21 cellular contexts compared by ENCODE assay signal in genomic region chr1:54809496-54810074, GRCh38. TPM values are rescaled to one million over a fixed set of nuclear protein-coding genes. Genes with fewer than 3 reads are reported as not detected.
DNase-seq lines count a peak whose midpoint lies in the region; ATAC-seq, FAIRE-seq and TF ChIP-seq lines count a peak whose summit lies in the region.
"Had no signal": no experiment of that assay in that cellular context is flagged by ENCODE, and none has a peak within 500 bp of the region (broad histone marks: within the 10 kb centered on the region; RNA-seq: fewer than 3 reads in every experiment).

No MANE protein-coding gene starts in this region.

- FAIRE-seq in H1 (lab: Jason Lieb, UNC) (no peak), urothelium cell line (lab: Jason Lieb, UNC) (no peak)
- FAIRE-seq: A204.1, H54 had no signal

- no peak overlapping the region for H3K23ac ChIP-seq in H1 (ENCODE audit: insufficient read length)

- peaks cover 84% of the 10 kb centered on the region for H3K4me1 Mint-ChIP-seq in activated CD8-positive, alpha-beta memory T cell treated with anti-CD3 and anti-CD28 coated beads, Interleukin-2, amount 10 ng/mL, durations not matched to agents 7 days and 5 days
- peaks cover 52 to 73% of the 10 kb centered on the region in 2 donors for H3K4me1 Mint-ChIP-seq in natural killer cell treated with Interleukin-12 subunit alpha and Interleukin-12 subunit beta and Interleukin-15 and Interleukin-18, amount 100 ng/mL, for 72 hours (ENCODE audit: low read depth in 2 of 2)
- H3K4me1 Mint-ChIP-seq in activated naive CD4-positive, alpha-beta T cell treated with anti-CD3 and anti-CD28 coated beads for 36 hours (ENCODE audit: low read depth), result peaks cover 5% of the 10 kb centered on the region

- H2BK5ac ChIP-seq in H1 (ENCODE audit: low read depth, low read length), result no peak overlapping the region

- H4K91ac ChIP-seq in H1 (replicated peaks; ENCODE audit: insufficient read length, low read length), result no peak overlapping the region

- no peak overlapping the region for H2AFZ ChIP-seq in H1 (ENCODE audit: low read length)

- no peak overlapping the region for H3K56ac ChIP-seq in H1 (replicated peaks; ENCODE audit: insufficient read length, low read depth, low read length)

- no peak for TF ChIP-seq EP300 in H1 (IDR thresholded peaks at IDR 0.05; ENCODE audit: borderline replicate concordance in 1 of 2, low read depth in 2 of 2, low read length in 2 of 2)

- no peak overlapping the region for H2AK5ac ChIP-seq in H1 (ENCODE audit: low read depth, low read length)

- no peak overlapping the region for H3K4me2 ChIP-seq in H1 (ENCODE audit: insufficient read depth in 1 of 2, low read depth in 2 of 2, low read length in 2 of 2)

- no peaks in the 10 kb centered on the region for H3K36me3 Mint-ChIP-seq in activated CD8-positive, alpha-beta memory T cell treated with anti-CD3 and anti-CD28 coated beads, Interleukin-2, amount 10 ng/mL, durations not matched to agents 7 days and 5 days
- H3K36me3 Mint-ChIP-seq in natural killer cell treated with Interleukin-12 subunit alpha and Interleukin-12 subunit beta and Interleukin-15 and Interleukin-18, amount 100 ng/mL, for 72 hours, result no peaks in the 10 kb centered on the region
- H3K36me3 Mint-ChIP-seq in activated naive CD4-positive, alpha-beta T cell treated with anti-CD3 and anti-CD28 coated beads for 36 hours (ENCODE audit: low read depth), result no peaks in the 10 kb centered on the region
- H3K36me3 Mint-ChIP-seq: activated naive CD8-positive, alpha-beta T cell had no signal

- no peak overlapping the region for H3K27ac ChIP-seq in H1 (ENCODE audit: low read depth, low read length)
- H3K27ac ChIP-seq: colonic mucosa, esophagus squamous epithelium, gastroesophageal sphincter, left ventricle myocardium inferior, ovary, SJCRH30, WERI-Rb-1 had no signal

- no peaks in the 10 kb centered on the region for H3K9me3 ChIP-seq in H1 (ENCODE audit: insufficient read depth in 2 of 2, low read depth in 1 of 2, low read length in 1 of 2)
- H3K9me3 ChIP-seq: colonic mucosa, esophagus squamous epithelium, gastroesophageal sphincter, left ventricle myocardium inferior, ovary, SJCRH30 had no signal

- no peak overlapping the region for H3K9ac ChIP-seq in H1 (replicated peaks in 1 of 4; ENCODE audit: extremely low read depth in 1 of 4, low read depth in 3 of 4, low read length in 3 of 4)

- H3K23me2 ChIP-seq in H1 (ENCODE audit: low read depth, low read length), result no peaks in the 10 kb centered on the region; the same call in 1 of the 2 replicates

- H3K27me3 ChIP-seq in H1 (replicated peaks in 1 of 4; ENCODE audit: control insufficient read depth in 3 of 4, extremely low read depth in 1 of 4, insufficient read depth in 3 of 4, low read length in 3 of 4), result no peaks in the 10 kb centered on the region; a peak in 1 of 7 replicates
- H3K27me3 ChIP-seq: colonic mucosa, ovary had no signal

- WGBS in H1 (ENCODE audit: extremely low coverage in 1 of 2, insufficient coverage in 1 of 2, insufficient read length in 1 of 2, insufficient replicate concordance in 2 of 2, low coverage in 1 of 2, low lambda C conversion rate in 2 of 2, missing lambda C conversion rate in 1 of 2), 2 experiments, result 88% methylated on average over 3 of the region's 3 CpGs; no CpG with 5 or more reads in 1 of the 2 experiments

- no peaks in the 10 kb centered on the region for H3K27me3 Mint-ChIP-seq in activated CD8-positive, alpha-beta memory T cell treated with anti-CD3 and anti-CD28 coated beads, Interleukin-2, amount 10 ng/mL, durations not matched to agents 7 days and 5 days
- no peaks in the 10 kb centered on the region for H3K27me3 Mint-ChIP-seq in natural killer cell treated with Interleukin-12 subunit alpha and Interleukin-12 subunit beta and Interleukin-15 and Interleukin-18, amount 100 ng/mL, for 72 hours
- no peaks in the 10 kb centered on the region for H3K27me3 Mint-ChIP-seq in activated naive CD4-positive, alpha-beta T cell treated with anti-CD3 and anti-CD28 coated beads for 36 hours (ENCODE audit: low read depth)
- H3K27me3 Mint-ChIP-seq: activated CD4-positive, alpha-beta T cell treated with anti-CD3 and anti-CD28 coated beads, Interleukin-2, amount 10 ng/mL, durations not matched to agents 24 days and 14 days had no signal

- no peak for ATAC-seq in activated CD8-positive, alpha-beta memory T cell treated with anti-CD3 and anti-CD28 coated beads, Interleukin-2, amount 10 ng/mL, durations not matched to agents 7 days and 5 days
- ATAC-seq in natural killer cell treated with Interleukin-12 subunit alpha and Interleukin-12 subunit beta and Interleukin-15 and Interleukin-18, amount 100 ng/mL, for 72 hours, result no peak
- ATAC-seq in HG03196 (IDR thresholded peaks at IDR 0.05; ENCODE audit: unreplicated experiment) (no peak), GM21717 (IDR thresholded peaks at IDR 0.05; ENCODE audit: unreplicated experiment) (no peak)

- no peaks in the 10 kb centered on the region for H3K9me3 Mint-ChIP-seq in activated CD8-positive, alpha-beta memory T cell treated with anti-CD3 and anti-CD28 coated beads, Interleukin-2, amount 10 ng/mL, durations not matched to agents 7 days and 5 days (ENCODE audit: low read depth)
- no peaks in the 10 kb centered on the region for H3K9me3 Mint-ChIP-seq in natural killer cell treated with Interleukin-12 subunit alpha and Interleukin-12 subunit beta and Interleukin-15 and Interleukin-18, amount 100 ng/mL, for 72 hours
- no peaks in the 10 kb centered on the region for H3K9me3 Mint-ChIP-seq in activated naive CD4-positive, alpha-beta T cell treated with anti-CD3 and anti-CD28 coated beads for 36 hours
- H3K9me3 Mint-ChIP-seq: activated CD4-positive, alpha-beta T cell treated with anti-CD3 and anti-CD28 coated beads, Interleukin-2, amount 10 ng/mL, durations not matched to agents 24 days and 14 days; activated T-helper 2 cell treated with anti-CD3 and anti-CD28 coated beads, Interferon-gamma antibody, Interleukin-2, Interleukin-4, amounts not matched to agents 10 μg/mL and 5 μg/mL and 100 μg/mL, durations not matched to agents 14 hours and 24 hours and 36 hours; nephron progenitor cell had no signal

- no peak overlapping the region for H4K5ac ChIP-seq in H1 (ENCODE audit: insufficient read length, low read depth, low read length)

- 0 out of 2 replicates have a peak overlapping the region, but pooled peaks have one; percentile 52 for H2BK12ac ChIP-seq in H1 (ENCODE audit: low read depth, low read length)

- no peak overlapping the region for H2BK15ac ChIP-seq in H1 (ENCODE audit: low read length)

- H3K79me1 ChIP-seq in H1 (ENCODE audit: low read depth, low read length), result no peaks in the 10 kb centered on the region

- H3K18ac ChIP-seq in H1 (ENCODE audit: extremely low read depth, low read length), result no peak overlapping the region

- no peak overlapping the region for H3K4me3 ChIP-seq in H1 (ENCODE audit: extremely low read depth in 1 of 4, insufficient read depth in 2 of 4, low read depth in 3 of 4, low read length in 4 of 4)
- H3K4me3 ChIP-seq: colonic mucosa, esophagus squamous epithelium, gastroesophageal sphincter, left ventricle myocardium inferior, ovary, SJCRH30 had no signal

- peaks cover 4 to 25% (median 17%) of the 10 kb centered on the region in 4 experiments for H3K4me1 ChIP-seq in H1 (replicated peaks in 1 of 4; ENCODE audit: control insufficient read depth in 3 of 4, insufficient read depth in 4 of 4, low read length in 3 of 4)
- H3K4me1 ChIP-seq: colonic mucosa, gastroesophageal sphincter, left ventricle myocardium inferior, SJCRH30 had no signal

- H4K8ac ChIP-seq in H1 (ENCODE audit: extremely low read depth, insufficient read depth, low read length), result no peak overlapping the region

- no peaks in the 10 kb centered on the region for H3K79me2 ChIP-seq in H1 (ENCODE audit: control insufficient read depth in 1 of 2, insufficient read depth in 2 of 2, low read length in 2 of 2)

- H2BK20ac ChIP-seq in H1 (ENCODE audit: low read length), result no peak overlapping the region

- H3K4me3 Mint-ChIP-seq in activated CD8-positive, alpha-beta memory T cell treated with anti-CD3 and anti-CD28 coated beads, Interleukin-2, amount 10 ng/mL, durations not matched to agents 7 days and 5 days, result no peak overlapping the region
- H3K4me3 Mint-ChIP-seq in natural killer cell treated with Interleukin-12 subunit alpha and Interleukin-12 subunit beta and Interleukin-15 and Interleukin-18, amount 100 ng/mL, for 72 hours, result peak overlapping the region; percentile 28
- no peak overlapping the region for H3K4me3 Mint-ChIP-seq in activated naive CD4-positive, alpha-beta T cell treated with anti-CD3 and anti-CD28 coated beads for 36 hours
- H3K4me3 Mint-ChIP-seq: activated CD4-positive, alpha-beta T cell treated with anti-CD3 and anti-CD28 coated beads, Interleukin-2, amount 10 ng/mL, durations not matched to agents 24 days and 14 days; activated naive CD8-positive, alpha-beta T cell; nephron progenitor cell had no signal

- TF ChIP-seq RAD21 in H1 (IDR thresholded peaks at IDR 0.05 in 1 of 2, conservative IDR thresholded peaks at IDR 0.05 in 1 of 2; ENCODE audit: low read depth in 2 of 2, low read length in 2 of 2), result no peak

- POLR2A ChIA-PET in H1 (lab: Charles Lee; ENCODE audit: partially characterized antibody), result no interaction called here

- H3K14ac ChIP-seq in H1 (ENCODE audit: insufficient read length), result no peak overlapping the region

- H3K4ac ChIP-seq in H1 (replicated peaks; ENCODE audit: insufficient read length, low read depth, low read length), result no peak overlapping the region

- no peak overlapping the region for H3K27ac Mint-ChIP-seq in activated CD8-positive, alpha-beta memory T cell treated with anti-CD3 and anti-CD28 coated beads, Interleukin-2, amount 10 ng/mL, durations not matched to agents 7 days and 5 days
- H3K27ac Mint-ChIP-seq in natural killer cell treated with Interleukin-12 subunit alpha and Interleukin-12 subunit beta and Interleukin-15 and Interleukin-18, amount 100 ng/mL, for 72 hours, result peak overlapping the region; percentile 59 to 76
- no peak overlapping the region for H3K27ac Mint-ChIP-seq in activated naive CD4-positive, alpha-beta T cell treated with anti-CD3 and anti-CD28 coated beads for 36 hours
- H3K27ac Mint-ChIP-seq: activated CD4-positive, alpha-beta T cell treated with anti-CD3 and anti-CD28 coated beads, Interleukin-2, amount 10 ng/mL, durations not matched to agents 24 days and 14 days; activated naive CD8-positive, alpha-beta T cell; activated T-helper 2 cell treated with anti-CD3 and anti-CD28 coated beads, Interferon-gamma antibody, Interleukin-2, Interleukin-4, amounts not matched to agents 10 μg/mL and 5 μg/mL and 100 μg/mL, durations not matched to agents 14 hours and 24 hours and 36 hours; nephron progenitor cell had no signal

- intact Hi-C loops in activated naive CD4-positive, alpha-beta T cell treated with anti-CD3 and anti-CD28 coated beads for 36 hours (cut with micrococcal nuclease), result loop anchor here (1.0 kb wide), 4 partner anchors 41 to 739 kb away; no protein-coding TSS in a partner anchor

- CTCF ChIA-PET in activated CD8-positive, alpha-beta memory T cell treated with anti-CD3 and anti-CD28 coated beads, Interleukin-2, amount 10 ng/mL, durations not matched to agents 7 days and 5 days (lab: Charles Lee), result interaction anchor here (0.9 to 2.2 kb wide), 15 partner anchors 9 to 688 kb away, joined by 3 to 27 read pairs (median 6); partner anchors contain the start of genes DHCR24, TTC22 and TTC4
- CTCF ChIA-PET in H1 (lab: Charles Lee; ENCODE audit: partially characterized antibody), result interaction anchor here (0.6 to 2.1 kb wide), 32 partner anchors 8 to 589 kb away, joined by 3 to 16 read pairs (median 4); partner anchors contain the start of genes PCSK9 and TTC22
- CTCF ChIA-PET in activated naive CD4-positive, alpha-beta T cell treated with anti-CD3 and anti-CD28 coated beads for 36 hours (lab: Charles Lee), result interaction anchor here (0.7 to 2.4 kb wide), 14 partner anchors 8 to 322 kb away, joined by 3 to 15 read pairs (median 4); partner anchors contain the start of gene TTC22

- no peaks in the 10 kb centered on the region for H3K36me3 ChIP-seq in H1 (ENCODE audit: control insufficient read depth in 2 of 4, insufficient read depth in 4 of 4, low read length in 3 of 4)
- H3K36me3 ChIP-seq: colonic mucosa, esophagus squamous epithelium, gastroesophageal sphincter, left ventricle myocardium inferior, ovary, SJCRH30, WERI-Rb-1 had no signal

- TF ChIP-seq POLR2A in H1 (IDR thresholded peaks at IDR 0.05; ENCODE audit: control extremely low read depth in 1 of 2, low read depth in 2 of 2, low read length in 2 of 2), result no peak

- no peak for TF ChIP-seq CTCF in H1 (IDR thresholded peaks at IDR 0.05; ENCODE audit: control extremely low read depth in 1 of 3, insufficient read depth in 1 of 3, low read depth in 1 of 3, low read length in 3 of 3)

- H4K20me1 ChIP-seq in H1 (replicated peaks in 1 of 2; ENCODE audit: control insufficient read depth in 1 of 2, insufficient read depth in 2 of 2, low read length in 2 of 2), result no peaks in the 10 kb centered on the region

- peak; percentile 50 for DNase-seq in activated CD8-positive, alpha-beta memory T cell treated with anti-CD3 and anti-CD28 coated beads for 24 hours
- no peak for DNase-seq in activated CD8-positive, alpha-beta memory T cell treated with anti-CD3 and anti-CD28 coated beads, Interleukin-2, amount 10 ng/mL, durations not matched to agents 7 days and 5 days
- peak in 1 of 2 experiments; percentile 14 for DNase-seq in H1 (ENCODE audit: low read depth in 1 of 2, low spot score in 2 of 2)
- no peak for DNase-seq in natural killer cell treated with Interleukin-12 subunit alpha and Interleukin-12 subunit beta and Interleukin-15 and Interleukin-18, amount 100 ng/mL, for 72 hours (ENCODE audit: low spot score)
- no peak for DNase-seq in activated naive CD4-positive, alpha-beta T cell treated with anti-CD3 and anti-CD28 coated beads for 36 hours
- DNase-seq in urothelium cell line (ENCODE audit: low spot score), result no peak
- DNase-seq: esophagus squamous epithelium had no signal

- no peak overlapping the region for H2BK120ac ChIP-seq in H1 (replicated peaks; ENCODE audit: low read depth, low read length)

RNA-seq across cellular contexts. Expression of gene TTC22, which starts 8.5 kb away (rescaled TPM):
- 10 to 100 TPM in 1 of 2 experiments, 1 to 10 TPM in 1; 9.1 to 17.9 TPM for total RNA-seq in activated CD8-positive, alpha-beta memory T cell treated with anti-CD3 and anti-CD28 coated beads, Interleukin-2, amount 10 ng/mL, durations not matched to agents 7 days and 5 days
- 1.1 and 1.6 TPM in 2 replicates for total RNA-seq in H1 (2021; fragmentation: NEBNext Ultra II Directional; extraction: Animal tissue kit (Norgen Biotek cat#: 25700))
- polyA plus RNA-seq in H1 (2011; rRNA removed), result 1.00 and 1.7 TPM in 2 replicates
- 1.4 TPM for polyA plus RNA-seq in H1 (2011; cell fraction: cytosol; rRNA removed)
- 2.3 TPM for polyA plus RNA-seq in H1 (2011; cell fraction: nucleus; rRNA removed)
- polyA plus RNA-seq in H1 (2012, experiment 1 of 2), result 0.83 to 0.94 TPM (median 0.94 TPM) in 4 replicates
- 0.43 TPM for polyA plus RNA-seq in H1 (2012, experiment 2 of 2)
- 0.83 TPM for polyA plus RNA-seq in H1 (2013, experiment 1 of 2)
- 0.70 TPM for polyA plus RNA-seq in H1 (2013, experiment 2 of 2)
- 0.49 and 0.79 TPM in 2 replicates for polyA minus RNA-seq in H1 (2011; rRNA and poly(A)+ RNA removed)
- 0.66 TPM for polyA minus RNA-seq in H1 (2011; cell fraction: cytosol; rRNA and poly(A)+ RNA removed)
- polyA minus RNA-seq in H1 (2011; cell fraction: nucleus; rRNA and poly(A)+ RNA removed), result 0.80 TPM
- 1 to 10 TPM; 1.5 to 2.1 TPM for total RNA-seq in natural killer cell treated with Interleukin-12 subunit alpha and Interleukin-12 subunit beta and Interleukin-15 and Interleukin-18, amount 100 ng/mL, for 72 hours
- 1 to 10 TPM; 6.9 to 8.6 TPM for total RNA-seq in activated naive CD4-positive, alpha-beta T cell treated with anti-CD3 and anti-CD28 coated beads for 36 hours
- total RNA-seq: SJCRH30 had no signal

RNA-seq across cellular contexts. Expression of gene PARS2, which starts 45.3 kb away (rescaled TPM):
- 1 to 10 TPM; 5.0 to 6.4 TPM for total RNA-seq in activated CD8-positive, alpha-beta memory T cell treated with anti-CD3 and anti-CD28 coated beads, Interleukin-2, amount 10 ng/mL, durations not matched to agents 7 days and 5 days
- total RNA-seq in H1 (2021; fragmentation: NEBNext Ultra II Directional; extraction: Animal tissue kit (Norgen Biotek cat#: 25700)), result 10.0 and 10.4 TPM in 2 replicates
- 8.9 and 11.8 TPM in 2 replicates for polyA plus RNA-seq in H1 (2011; rRNA removed)
- 8.8 TPM for polyA plus RNA-seq in H1 (2011; cell fraction: cytosol; rRNA removed)
- polyA plus RNA-seq in H1 (2011; cell fraction: nucleus; rRNA removed), result 7.3 TPM
- polyA plus RNA-seq in H1 (2012, experiment 1 of 2), result 9.4 to 12.3 TPM (median 11.0 TPM) in 4 replicates
- 14.0 TPM for polyA plus RNA-seq in H1 (2012, experiment 2 of 2)
- 6.6 TPM for polyA plus RNA-seq in H1 (2013, experiment 1 of 2)
- polyA plus RNA-seq in H1 (2013, experiment 2 of 2), result 6.2 TPM
- polyA minus RNA-seq in H1 (2011; rRNA and poly(A)+ RNA removed), result 13.0 and 15.7 TPM in 2 replicates
- 7.8 TPM for polyA minus RNA-seq in H1 (2011; cell fraction: cytosol; rRNA and poly(A)+ RNA removed)
- polyA minus RNA-seq in H1 (2011; cell fraction: nucleus; rRNA and poly(A)+ RNA removed), result 7.3 TPM
- 1 to 10 TPM; 4.6 to 4.9 TPM for total RNA-seq in natural killer cell treated with Interleukin-12 subunit alpha and Interleukin-12 subunit beta and Interleukin-15 and Interleukin-18, amount 100 ng/mL, for 72 hours
- 1 to 10 TPM; 3.0 to 3.1 TPM for total RNA-seq in activated naive CD4-positive, alpha-beta T cell treated with anti-CD3 and anti-CD28 coated beads for 36 hours

Comparison
In these comparisons a context has a peak if more than half of its experiments do, and no peak if none do; other contexts are left out.
1. H3K27ac Mint-ChIP-seq: peak in natural killer cell treated with Interleukin-12 subunit alpha and Interleukin-12 subunit beta and Interleukin-15 and Interleukin-18, amount 100 ng/mL, for 72 hours (2 of 2); none in activated CD8-positive, alpha-beta memory T cell treated with anti-CD3 and anti-CD28 coated beads, Interleukin-2, amount 10 ng/mL, durations not matched to agents 7 days and 5 days (single experiment) and activated naive CD4-positive, alpha-beta T cell treated with anti-CD3 and anti-CD28 coated beads for 36 hours (single experiment).